1 cellular context compared by ENCODE assay signal in the genomic region with DNA sequence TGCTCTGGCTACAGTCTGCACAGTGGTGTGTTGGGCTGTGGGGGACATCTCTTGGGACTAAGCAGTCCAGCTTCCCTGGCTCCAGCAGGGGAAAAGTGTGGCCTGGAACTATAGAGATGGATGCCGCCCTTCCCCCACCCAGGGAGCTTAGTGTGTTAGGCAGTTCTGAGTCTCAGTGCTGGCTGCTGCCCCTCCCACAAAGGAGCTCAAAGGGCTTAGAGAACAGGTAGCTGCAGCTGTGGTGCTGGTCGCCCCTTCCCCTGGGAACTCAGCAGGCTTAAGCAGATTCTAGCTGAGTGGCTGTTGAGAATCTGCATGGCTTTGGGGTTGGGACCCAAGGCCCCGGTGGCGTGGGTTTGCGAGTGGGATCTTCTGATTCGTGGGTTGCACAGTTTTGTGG.
TF ChIP-seq lines count a peak whose summit lies in the region.

No MANE protein-coding gene starts in this region.

TF ChIP-seq in K562, 482 proteins besides CTCF, POLR2A, EP300 and RAD21:
- TF ChIP-seq, protein P1, sequence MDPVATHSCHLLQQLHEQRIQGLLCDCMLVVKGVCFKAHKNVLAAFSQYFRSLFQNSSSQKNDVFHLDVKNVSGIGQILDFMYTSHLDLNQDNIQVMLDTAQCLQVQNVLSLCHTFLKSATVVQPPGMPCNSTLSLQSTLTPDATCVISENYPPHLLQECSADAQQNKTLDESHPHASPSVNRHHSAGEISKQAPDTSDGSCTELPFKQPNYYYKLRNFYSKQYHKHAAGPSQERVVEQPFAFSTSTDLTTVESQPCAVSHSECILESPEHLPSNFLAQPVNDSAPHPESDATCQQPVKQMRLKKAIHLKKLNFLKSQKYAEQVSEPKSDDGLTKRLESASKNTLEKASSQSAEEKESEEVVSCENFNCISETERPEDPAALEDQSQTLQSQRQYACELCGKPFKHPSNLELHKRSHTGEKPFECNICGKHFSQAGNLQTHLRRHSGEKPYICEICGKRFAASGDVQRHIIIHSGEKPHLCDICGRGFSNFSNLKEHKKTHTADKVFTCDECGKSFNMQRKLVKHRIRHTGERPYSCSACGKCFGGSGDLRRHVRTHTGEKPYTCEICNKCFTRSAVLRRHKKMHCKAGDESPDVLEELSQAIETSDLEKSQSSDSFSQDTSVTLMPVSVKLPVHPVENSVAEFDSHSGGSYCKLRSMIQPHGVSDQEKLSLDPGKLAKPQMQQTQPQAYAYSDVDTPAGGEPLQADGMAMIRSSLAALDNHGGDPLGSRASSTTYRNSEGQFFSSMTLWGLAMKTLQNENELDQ (CRISPR knock-in tag; IDR thresholded peaks at IDR 0.05; ENCODE audit: borderline replicate concordance) = no peak
- TF ChIP-seq SAFB2 (IDR thresholded peaks at IDR 0.05; ENCODE audit: borderline replicate concordance, low read depth, low read length, severe bottlenecking) = no peak
- TF ChIP-seq, protein P2, sequence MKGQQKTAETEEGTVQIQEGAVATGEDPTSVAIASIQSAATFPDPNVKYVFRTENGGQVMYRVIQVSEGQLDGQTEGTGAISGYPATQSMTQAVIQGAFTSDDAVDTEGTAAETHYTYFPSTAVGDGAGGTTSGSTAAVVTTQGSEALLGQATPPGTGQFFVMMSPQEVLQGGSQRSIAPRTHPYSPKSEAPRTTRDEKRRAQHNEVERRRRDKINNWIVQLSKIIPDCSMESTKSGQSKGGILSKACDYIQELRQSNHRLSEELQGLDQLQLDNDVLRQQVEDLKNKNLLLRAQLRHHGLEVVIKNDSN (CRISPR knock-in tag; IDR thresholded peaks at IDR 0.05) = no peak
